ENCODE assay signal across 25 cellular contexts in the genomic region with DNA sequence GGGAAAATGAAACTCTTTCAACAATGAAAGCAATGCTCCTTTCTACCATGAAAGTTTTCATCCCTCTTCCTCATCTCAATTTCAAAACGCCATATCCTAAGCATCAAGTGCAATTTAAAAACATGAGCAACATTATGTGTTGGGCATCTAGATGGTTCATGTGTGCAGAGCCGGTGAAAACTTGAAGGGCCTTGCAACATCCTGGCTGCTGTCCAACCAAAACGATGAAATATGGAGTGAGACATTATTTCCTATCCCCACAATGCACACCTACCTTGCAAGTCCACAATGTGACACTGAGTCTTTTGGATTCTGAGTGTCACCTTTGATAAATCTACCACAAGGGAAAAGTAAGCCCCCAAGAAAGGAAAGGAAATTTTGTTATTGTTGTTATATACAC.
DNase-seq lines count a peak whose midpoint lies in the region; ATAC-seq and TF ChIP-seq lines count a peak whose summit lies in the region.
"Had no signal": no experiment of that assay in that cellular context is flagged by ENCODE, and none has a peak within 500 bp of the region (broad histone marks: within the 10 kb centered on the region; RNA-seq: fewer than 3 reads in every experiment).

No MANE protein-coding gene starts in this region.

- no peak overlapping the region for H3K4me3 ChIP-seq in astrocyte of the spinal cord (ENCODE audit: low read depth, low read length)

- TF ChIP-seq CTCF in astrocyte of the spinal cord (IDR thresholded peaks at IDR 0.05; ENCODE audit: low read depth, low read length), result no peak

- in situ Hi-C loops in astrocyte of the spinal cord (cut with HindIII; ENCODE audit: low sequenced_read_pairs), result no loop called here

- DNase-seq in NCI-H510A treated with DMSO at 0.1 percent for 48 hours (lab: John Stamatoyannopoulos, UW), result peak; percentile 15
- DNase-seq in NCI-H510A (lab: John Stamatoyannopoulos, UW), result no peak
- DNase-seq in astrocyte of the spinal cord (ENCODE audit: low read depth, low spot score), result peak; percentile 20
- peak; percentile 5 for DNase-seq in fibroblast of peridontal ligament (ENCODE audit: extremely low read depth)
- DNase-seq in C1 segment of cervical spinal cord (lab: John Stamatoyannopoulos, UW), result no peak
- DNase-seq in RPMI8226, result no peak
- DNase-seq in amygdala (lab: John Stamatoyannopoulos, UW), result no peak
- DNase-seq: 8988T; activated CD4-positive, alpha-beta T cell treated with anti-CD3 and anti-CD28 coated beads for 36 hours; activated CD8-positive, alpha-beta T cell treated with anti-CD3 and anti-CD28 coated beads, Interleukin-2, amount 10 ng/mL, durations not matched to agents 7 days and 5 days; AML-193; CD8-positive, alpha-beta memory T cell; DMS 273 treated with DMSO at 0.1 percent for 48 hours; effector CD4-positive, alpha-beta T cell; H9; midbrain; MM.1S; naive thymus-derived CD4-positive, alpha-beta T cell; NCI-H2029 treated with DMSO at 0.1 percent for 48 hours; NCI-H82; stimulated activated CD4-positive, alpha-beta T cell treated with anti-CD3 and anti-CD28 coated beads, Interleukin-4, amount 100 ng/mL, for 4 hours; stimulated activated naive B cell treated with anti-CD40 and anti-IgM and Interleukin-4, amounts not matched to agents 10 μg/mL and 1 μg/mL and 100 μg/mL, for 72 hours had no signal

- ATAC-seq in GM21390 (IDR thresholded peaks at IDR 0.05; ENCODE audit: unreplicated experiment), result no peak
- ATAC-seq: activated CD4-positive, alpha-beta T cell treated with anti-CD3 and anti-CD28 coated beads for 36 hours; activated CD8-positive, alpha-beta T cell treated with anti-CD3 and anti-CD28 coated beads, Interleukin-2, amount 10 ng/mL, durations not matched to agents 7 days and 5 days; activated naive CD4-positive, alpha-beta T cell treated with anti-CD3 and anti-CD28 coated beads, Interleukin-2, amount 50 U/mL, for 72 hours; naive thymus-derived CD4-positive, alpha-beta T cell; sciatic nerve; stimulated activated naive B cell treated with anti-CD40 and anti-IgM and Interleukin-4, amounts not matched to agents 10 μg/mL and 1 μg/mL and 100 μg/mL, for 72 hours had no signal

Comparison
In these comparisons a context has a peak if more than half of its experiments do, and no peak if none do; other contexts are left out.
1. DNase-seq: peak in NCI-H510A treated with DMSO at 0.1 percent for 48 hours (single experiment), astrocyte of the spinal cord (single experiment) and fibroblast of peridontal ligament (single experiment); none in NCI-H510A (single experiment), C1 segment of cervical spinal cord (0 of 14), RPMI8226 (single experiment) and amygdala (0 of 56).